ENCODE assay signal across 11 cellular contexts in genomic region chr16:47045023-47045422, GRCh38.
DNase-seq lines count a peak whose midpoint lies in the region; ATAC-seq and TF ChIP-seq lines count a peak whose summit lies in the region.
"Had no signal": no experiment of that assay in that cellular context is flagged by ENCODE, and none has a peak within 500 bp of the region (broad histone marks: within the 10 kb centered on the region; RNA-seq: fewer than 3 reads in every experiment).

No MANE protein-coding gene starts in this region.

- no peaks in the 10 kb centered on the region for H3K36me3 ChIP-seq in OCI-LY3 (replicated peaks; ENCODE audit: low read depth, low read length)
- H3K36me3 ChIP-seq: left lung had no signal

- no peaks in the 10 kb centered on the region for H3K9me3 Mint-ChIP-seq in effector memory CD8-positive, alpha-beta T cell
- no peaks in the 10 kb centered on the region for H3K9me3 Mint-ChIP-seq in nephron progenitor cell

- DNase-seq in ELR (ENCODE audit: low read depth) (peak; percentile 28), nephron progenitor cell (no peak), HuH-7.5 (ENCODE audit: low spot score) (no peak), RWPE1 (ENCODE audit: low spot score) (no peak), LoVo (ENCODE audit: low spot score) (no peak), SW480 (ENCODE audit: low spot score) (no peak)
- no peak for DNase-seq in effector memory CD8-positive, alpha-beta T cell
- DNase-seq: left lung, NCI-H226 had no signal

- peak overlapping the region; percentile 24 to 55 for H3K4me3 Mint-ChIP-seq in effector memory CD8-positive, alpha-beta T cell
- H3K4me3 Mint-ChIP-seq in nephron progenitor cell: no peak overlapping the region

- peak overlapping the region in 1 of 2 donors; percentile 28 for H3K27ac Mint-ChIP-seq in effector memory CD8-positive, alpha-beta T cell
- peak overlapping the region; percentile 24 for H3K27ac Mint-ChIP-seq in nephron progenitor cell

- H3K27ac ChIP-seq in OCI-LY3 (ENCODE audit: low read length) (no peak overlapping the region), RWPE1 (no peak overlapping the region)
- H3K27ac ChIP-seq: left lung, SK-N-MC had no signal

- no peaks in the 10 kb centered on the region for H3K27me3 ChIP-seq in OCI-LY3 (ENCODE audit: low read depth, low read length)
- H3K27me3 ChIP-seq: left lung had no signal

- H3K36me3 Mint-ChIP-seq in effector memory CD8-positive, alpha-beta T cell (ENCODE audit: insufficient read depth): peaks cover 9% of the 10 kb centered on the region
- H3K36me3 Mint-ChIP-seq in nephron progenitor cell (ENCODE audit: low read depth): no peaks in the 10 kb centered on the region

- no peaks in the 10 kb centered on the region for H3K79me2 ChIP-seq in OCI-LY3 (ENCODE audit: low read length)

- ATAC-seq in effector memory CD8-positive, alpha-beta T cell (replicated peaks): no peak

- no peak overlapping the region for H2AFZ ChIP-seq in OCI-LY3 (ENCODE audit: low read depth, low read length)

- no peaks in the 10 kb centered on the region for H3K9me3 ChIP-seq in OCI-LY3 (ENCODE audit: insufficient read depth, low read length)
- H3K9me3 ChIP-seq: left lung had no signal

- peaks cover 0 to 32% of the 10 kb centered on the region in 2 donors for H3K27me3 Mint-ChIP-seq in effector memory CD8-positive, alpha-beta T cell
- H3K27me3 Mint-ChIP-seq in nephron progenitor cell (ENCODE audit: low read depth, poor library complexity): peaks cover 12% of the 10 kb centered on the region

- POLR2A ChIA-PET in RWPE1 (lab: Yijun Ruan, JAX; ENCODE audit: low non-redundant PET): no interaction called here

- H3K4me1 ChIP-seq in OCI-LY3 (ENCODE audit: low read length): peaks cover 38% of the 10 kb centered on the region

- TF ChIP-seq CTCF in OCI-LY3 (IDR thresholded peaks at IDR 0.05; ENCODE audit: low read depth, low read length) (no peak), nephron progenitor cell (IDR thresholded peaks at IDR 0.05) (no peak), RWPE1 (conservative IDR thresholded peaks at IDR 0.05; ENCODE audit: low read depth) (no peak)

- H3K4me2 ChIP-seq in OCI-LY3 (ENCODE audit: low read length): peak overlapping the region; percentile 31

- no peak overlapping the region for H3K9ac ChIP-seq in OCI-LY3 (ENCODE audit: low read length)

- CTCF ChIA-PET in RWPE1 (lab: Yijun Ruan, JAX): no interaction called here

- no peak overlapping the region for H3K4me3 ChIP-seq in OCI-LY3 (ENCODE audit: low read length)
- H3K4me3 ChIP-seq: left lung, SK-N-MC had no signal

- H3K4me1 Mint-ChIP-seq in effector memory CD8-positive, alpha-beta T cell (ENCODE audit: low read depth in 2 of 2): peaks cover 13 to 15% of the 10 kb centered on the region in 2 donors
- peaks cover 8% of the 10 kb centered on the region for H3K4me1 Mint-ChIP-seq in nephron progenitor cell

- no peaks in the 10 kb centered on the region for H4K20me1 ChIP-seq in OCI-LY3 (ENCODE audit: insufficient read depth, low read length)
